ENCODE assay signal across 18 cellular contexts in genomic region chr11:68200639-68201038, GRCh38. TPM values are rescaled to one million over a fixed set of nuclear protein-coding genes. Genes with fewer than 3 reads are reported as not detected.
DNase-seq lines count a peak whose midpoint lies in the region; ATAC-seq and TF ChIP-seq lines count a peak whose summit lies in the region.
"Had no signal": no experiment of that assay in that cellular context is flagged by ENCODE, and none has a peak within 500 bp of the region (broad histone marks: within the 10 kb centered on the region; RNA-seq: fewer than 3 reads in every experiment).

No MANE protein-coding gene starts in this region.

- H3K36me3 Mint-ChIP-seq in activated CD4-positive, alpha-beta T cell treated with anti-CD3 and anti-CD28 coated beads, Interleukin-2, amount 10 ng/mL, durations not matched to agents 24 days and 14 days (ENCODE audit: low read depth) = peaks cover 2% of the 10 kb centered on the region

- no peaks in the 10 kb centered on the region for H3K27me3 ChIP-seq in left ventricle myocardium inferior (ENCODE audit: low read depth)
- H3K27me3 ChIP-seq in adipocyte (replicated peaks; ENCODE audit: control insufficient read depth, insufficient read depth, low read length) = no peaks in the 10 kb centered on the region
- no peaks in the 10 kb centered on the region for H3K27me3 ChIP-seq in gastroesophageal sphincter
- no peaks in the 10 kb centered on the region for H3K27me3 ChIP-seq in subcutaneous abdominal adipose tissue (ENCODE audit: control insufficient read depth in 5 of 5, insufficient read depth in 4 of 5, low read length in 5 of 5)
- H3K27me3 ChIP-seq: neural progenitor cell, upper lobe of left lung had no signal

- no peak for TF ChIP-seq EP300 in gastroesophageal sphincter (IDR thresholded peaks at IDR 0.05)

- no peaks in the 10 kb centered on the region for H3K9me3 ChIP-seq in left ventricle myocardium inferior (replicated peaks)
- H3K9me3 ChIP-seq in adipocyte (ENCODE audit: control insufficient read depth, low read length) = no peaks in the 10 kb centered on the region
- no peaks in the 10 kb centered on the region for H3K9me3 ChIP-seq in gastroesophageal sphincter
- no peaks in the 10 kb centered on the region for H3K9me3 ChIP-seq in subcutaneous abdominal adipose tissue (ENCODE audit: control insufficient read depth in 5 of 5, low read length in 5 of 5)
- H3K9me3 ChIP-seq: upper lobe of left lung had no signal

- H3K4me1 ChIP-seq in left ventricle myocardium inferior (peaks cover 100% of the 10 kb centered on the region), adipocyte (ENCODE audit: control insufficient read depth, insufficient read depth, low read length) (peaks cover 15% of the 10 kb centered on the region), gastroesophageal sphincter (peaks cover 7 to 86% (median 13%) of the 10 kb centered on the region in 3 donors), subcutaneous abdominal adipose tissue (ENCODE audit: control insufficient read depth in 5 of 5, insufficient read depth in 5 of 5, low read length in 5 of 5) (peaks cover 7 to 31% (median 25%) of the 10 kb centered on the region in 5 donors)

- peak; percentile 38 for ATAC-seq in Right ventricle myocardium superior (ENCODE audit: poor library complexity)
- ATAC-seq in gastroesophageal sphincter = peak; percentile 61
- no peak for ATAC-seq in HG03571 (IDR thresholded peaks at IDR 0.05; ENCODE audit: unreplicated experiment)
- ATAC-seq: activated CD8-positive, alpha-beta T cell treated with anti-CD3 and anti-CD28 coated beads, Interleukin-2, amount 10 ng/mL, durations not matched to agents 7 days and 5 days had no signal

- H3K36me3 ChIP-seq in left ventricle myocardium inferior = no peaks in the 10 kb centered on the region
- H3K36me3 ChIP-seq in adipocyte (ENCODE audit: control insufficient read depth, insufficient read depth, low read length, severe bottlenecking) = no peaks in the 10 kb centered on the region
- H3K36me3 ChIP-seq in gastroesophageal sphincter = no peaks in the 10 kb centered on the region
- no peaks in the 10 kb centered on the region for H3K36me3 ChIP-seq in subcutaneous abdominal adipose tissue (ENCODE audit: control insufficient read depth in 5 of 5, insufficient read depth in 5 of 5, low read length in 5 of 5)
- H3K36me3 ChIP-seq: neural progenitor cell, upper lobe of left lung had no signal

- no peak for TF ChIP-seq POLR2A in gastroesophageal sphincter (IDR thresholded peaks at IDR 0.05)

- intact Hi-C loops in Right ventricle myocardium superior (cut with DNase I) (loop anchor here (10.0 kb wide), 1 partner anchor 106 kb away; no protein-coding TSS in a partner anchor), left ventricle myocardium inferior (cut with micrococcal nuclease) (no loop called here)
- intact Hi-C loops in activated CD4-positive, alpha-beta T cell treated with anti-CD3 and anti-CD28 coated beads, Interleukin-2, amount 10 ng/mL, durations not matched to agents 24 days and 14 days (cut with micrococcal nuclease) = no loop called here

- peaks cover 14% of the 10 kb centered on the region for H3K4me1 Mint-ChIP-seq in activated CD4-positive, alpha-beta T cell treated with anti-CD3 and anti-CD28 coated beads, Interleukin-2, amount 10 ng/mL, durations not matched to agents 24 days and 14 days

- H3K27ac ChIP-seq in left ventricle myocardium inferior (replicated peaks) (no peak overlapping the region), gastroesophageal sphincter (peak overlapping the region in 2 of 4 donors; percentile 20 to 31), subcutaneous abdominal adipose tissue (ENCODE audit: low read depth, low read length) (peak overlapping the region; percentile 13)
- H3K27ac ChIP-seq: neural progenitor cell had no signal

- 36 to 42% methylated on average over 3 of the region's 3 CpGs for WGBS in gastroesophageal sphincter (ENCODE audit: low coverage in 1 of 2), 2 donors

- in situ Hi-C loops in GM13976 (cut with MboI; ENCODE audit: low sequenced_read_pairs, unreplicated experiment) = loop anchor here (10.0 kb wide), 1 partner anchor 176 kb away; no protein-coding TSS in a partner anchor

- TF ChIP-seq CTCF in left ventricle myocardium inferior (IDR thresholded peaks at IDR 0.05; ENCODE audit: borderline replicate concordance) (no peak), gastroesophageal sphincter (IDR thresholded peaks at IDR 0.05) (no peak), GM13976 (IDR thresholded peaks at IDR 0.05; ENCODE audit: borderline replicate concordance, control extremely low read depth, extremely low read depth, insufficient read depth, missing control alignments) (no peak)

- DNase-seq in Right ventricle myocardium superior (no peak), left ventricle myocardium inferior (no peak), adipocyte (ENCODE audit: low read depth) (peak; percentile 88), GM13976 (ENCODE audit: low spot score) (no peak)
- no peak for DNase-seq in activated CD4-positive, alpha-beta T cell treated with anti-CD3 and anti-CD28 coated beads, Interleukin-2, amount 10 ng/mL, durations not matched to agents 24 days and 14 days
- DNase-seq: activated CD8-positive, alpha-beta T cell treated with anti-CD3 and anti-CD28 coated beads, Interleukin-2, amount 10 ng/mL, durations not matched to agents 7 days and 5 days; activated naive CD4-positive, alpha-beta T cell; AML-193; NCI-H1436; NCI-H748 treated with DMSO at 0.1 percent for 48 hours; stimulated activated CD4-positive, alpha-beta T cell treated with anti-CD3 and anti-CD28 coated beads, Interleukin-12 subunit alpha, Interleukin-12 subunit beta, amount 100 ng/mL, for 4 hours; upper lobe of left lung had no signal

- H3K27me3 Mint-ChIP-seq in activated CD4-positive, alpha-beta T cell treated with anti-CD3 and anti-CD28 coated beads, Interleukin-2, amount 10 ng/mL, durations not matched to agents 24 days and 14 days = no peaks in the 10 kb centered on the region
- H3K27me3 Mint-ChIP-seq: dendritic cell treated with granulocyte-macrophage colony-stimulating factor and Interleukin-4, amounts not matched to agents 40 ng/mL and 50 ng/mL, for 4 days; IgD-negative memory B cell had no signal

- no peak overlapping the region for H3K4me3 Mint-ChIP-seq in activated CD4-positive, alpha-beta T cell treated with anti-CD3 and anti-CD28 coated beads, Interleukin-2, amount 10 ng/mL, durations not matched to agents 24 days and 14 days
- H3K4me3 Mint-ChIP-seq: activated CD8-positive, alpha-beta T cell treated with anti-CD3 and anti-CD28 coated beads, Interleukin-2, amount 10 ng/mL, durations not matched to agents 7 days and 5 days; dendritic cell treated with granulocyte-macrophage colony-stimulating factor and Interleukin-4, amounts not matched to agents 40 ng/mL and 50 ng/mL, for 4 days; neural progenitor cell had no signal

- no peak overlapping the region for H3K27ac Mint-ChIP-seq in activated CD4-positive, alpha-beta T cell treated with anti-CD3 and anti-CD28 coated beads, Interleukin-2, amount 10 ng/mL, durations not matched to agents 24 days and 14 days
- H3K27ac Mint-ChIP-seq: activated CD8-positive, alpha-beta T cell treated with anti-CD3 and anti-CD28 coated beads, Interleukin-2, amount 10 ng/mL, durations not matched to agents 7 days and 5 days; dendritic cell treated with granulocyte-macrophage colony-stimulating factor and Interleukin-4, amounts not matched to agents 40 ng/mL and 50 ng/mL, for 4 days; IgD-negative memory B cell had no signal

- H3K4me3 ChIP-seq in left ventricle myocardium inferior (no peak overlapping the region), adipocyte (ENCODE audit: low read length) (peak overlapping the region; percentile 52), gastroesophageal sphincter (no peak overlapping the region), subcutaneous abdominal adipose tissue (ENCODE audit: low read depth in 1 of 5, low read length in 5 of 5) (no peak overlapping the region)
- H3K4me3 ChIP-seq: neural progenitor cell, upper lobe of left lung had no signal

- no peaks in the 10 kb centered on the region for H3K9me3 Mint-ChIP-seq in activated CD4-positive, alpha-beta T cell treated with anti-CD3 and anti-CD28 coated beads, Interleukin-2, amount 10 ng/mL, durations not matched to agents 24 days and 14 days
- H3K9me3 Mint-ChIP-seq: dendritic cell treated with granulocyte-macrophage colony-stimulating factor and Interleukin-4, amounts not matched to agents 40 ng/mL and 50 ng/mL, for 4 days; IgD-negative memory B cell; neural progenitor cell had no signal

- peak overlapping the region; percentile 26 for H3K9ac ChIP-seq in adipocyte (ENCODE audit: low read length)
- H3K9ac ChIP-seq in subcutaneous abdominal adipose tissue (ENCODE audit: low read length in 5 of 5) = peak overlapping the region in 1 of 5 donors; percentile 73
- H3K9ac ChIP-seq: neural progenitor cell had no signal

RNA-seq across cellular contexts. Expression of gene KMT5B, which starts 12.5 kb away (rescaled TPM):
- total RNA-seq in Right ventricle myocardium superior (22.5 TPM), left ventricle myocardium inferior (24.3 TPM), gastroesophageal sphincter (10 to 100 TPM; 35.1 to 75.6 (median 39.8) TPM)
- total RNA-seq in activated CD4-positive, alpha-beta T cell treated with anti-CD3 and anti-CD28 coated beads, Interleukin-2, amount 10 ng/mL, durations not matched to agents 24 days and 14 days = 33.9 and 34.7 TPM in 2 replicates
